19 cellular contexts compared by ENCODE assay signal in genomic region chrX:154506483-154507332, GRCh38.
"Had no signal": no experiment of that assay in that cellular context is flagged by ENCODE, and none has a peak within 500 bp of the region (broad histone marks: within the 10 kb centered on the region; RNA-seq: fewer than 3 reads in every experiment).

No MANE protein-coding gene starts in this region.

- ATAC-seq: activated T-cell treated with anti-CD3 and anti-CD28 coated beads, Interleukin-2, amount 50 U/mL, for 72 hours; gastrocnemius medialis; natural killer cell treated with Interleukin-12 subunit alpha and Interleukin-12 subunit beta and Interleukin-15 and Interleukin-18, amount 100 ng/mL, for 72 hours had no signal

- H3K27ac ChIP-seq: ascending aorta, gastrocnemius medialis, tibial nerve, uterus, WERI-Rb-1 had no signal

- H3K4me3 ChIP-seq: ascending aorta, gastrocnemius medialis, tibial nerve, uterus had no signal

- H3K4me1 ChIP-seq: ascending aorta, gastrocnemius medialis, tibial nerve, uterus had no signal

- H3K9me3 Mint-ChIP-seq: activated T-cell treated with anti-CD3 and anti-CD28 coated beads, Interleukin-2, amount 50 U/mL, for 72 hours; natural killer cell treated with Interleukin-12 subunit alpha and Interleukin-12 subunit beta and Interleukin-15 and Interleukin-18, amount 100 ng/mL, for 72 hours; T-helper 1 cell treated with Interleukin-12 subunit alpha and Interleukin-12 subunit beta and Interleukin-4 antibody, amounts not matched to agents 30 μg/mL and 1 μg/mL, for 36 hours had no signal

- H3K4me3 Mint-ChIP-seq: activated T-cell treated with anti-CD3 and anti-CD28 coated beads, Interleukin-2, amount 50 U/mL, for 72 hours; natural killer cell treated with Interleukin-12 subunit alpha and Interleukin-12 subunit beta and Interleukin-15 and Interleukin-18, amount 100 ng/mL, for 72 hours; T-helper 1 cell treated with Interleukin-12 subunit alpha and Interleukin-12 subunit beta and Interleukin-4 antibody, amounts not matched to agents 30 μg/mL and 1 μg/mL, for 36 hours had no signal

- H3K27me3 ChIP-seq: ascending aorta, gastrocnemius medialis, tibial nerve, uterus had no signal

- H3K27ac Mint-ChIP-seq: activated T-cell treated with anti-CD3 and anti-CD28 coated beads, Interleukin-2, amount 50 U/mL, for 72 hours; natural killer cell treated with Interleukin-12 subunit alpha and Interleukin-12 subunit beta and Interleukin-15 and Interleukin-18, amount 100 ng/mL, for 72 hours; T-helper 1 cell treated with Interleukin-12 subunit alpha and Interleukin-12 subunit beta and Interleukin-4 antibody, amounts not matched to agents 30 μg/mL and 1 μg/mL, for 36 hours had no signal

- DNase-seq: activated CD4-positive, alpha-beta T cell treated with anti-CD3 and anti-CD28 coated beads for 1 hour; activated effector memory CD4-positive, alpha-beta T cell treated with anti-CD3 and anti-CD28 coated beads, Interleukin-2, amount 50 U/mL, for 16 hours; activated naive CD4-positive, alpha-beta T cell treated with anti-CD3 and anti-CD28 coated beads, Interleukin-2, amount 50 U/mL, for 16 hours; activated T-cell treated with anti-CD3 and anti-CD28 coated beads, Interleukin-2, amount 50 U/mL, for 72 hours; cerebellar nuclear complex; cortex of kidney; gastrocnemius medialis; kidney glomerular epithelial cell; occipital lobe; retina; stimulated activated CD4-positive, alpha-beta T cell treated with anti-CD3 and anti-CD28 coated beads, Interleukin-2, amount 100 ng/mL, for 24 hours; stimulated activated naive CD4-positive, alpha-beta T cell treated with Interleukin-2 at 50 U/mL for 16 hours; substantia nigra; uterus; WERI-Rb-1 had no signal

- H3K9me3 ChIP-seq: ascending aorta, gastrocnemius medialis, tibial nerve, uterus had no signal

- H3K36me3 ChIP-seq: uterus had no signal
